ENCODE assay signal across 8 cellular contexts in the genomic region with DNA sequence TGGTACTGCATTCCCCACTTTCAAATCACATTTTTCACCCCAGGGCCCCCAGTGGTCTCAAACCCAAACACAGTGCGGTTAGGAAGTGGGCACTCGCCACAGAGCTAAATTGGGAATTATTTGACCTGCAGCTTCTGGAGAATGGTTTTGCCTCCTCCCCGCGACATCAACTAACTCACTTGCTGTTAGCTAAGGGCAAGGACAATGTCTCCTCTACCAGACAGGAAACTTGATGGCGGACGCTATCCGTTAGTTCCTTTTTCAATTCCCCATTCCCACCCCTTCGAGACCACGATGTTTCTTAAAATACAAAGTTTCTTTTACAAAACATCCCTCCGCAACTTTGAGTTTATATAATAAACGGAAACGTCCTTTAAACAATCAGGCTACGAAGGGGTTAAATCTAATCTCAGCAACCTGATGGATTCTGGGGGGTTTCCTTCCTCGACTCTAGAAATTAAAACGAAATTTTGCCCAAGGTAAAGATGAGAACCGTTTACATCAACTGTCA. TPM values are rescaled to one million over a fixed set of nuclear protein-coding genes. Genes with fewer than 3 reads are reported as not detected.
A peak's percentile ranks its signal among the peaks of the same experiment; 100 is the strongest.
DNase-seq lines count a peak whose midpoint lies in the region; ATAC-seq, FAIRE-seq and TF ChIP-seq lines count a peak whose summit lies in the region.

No MANE protein-coding gene starts in this region.

- FAIRE-seq in H54 (lab: Jason Lieb, UNC): no peak

- H3K27ac ChIP-seq in C4-2B (peak overlapping the region; percentile 99), MM.1S (ENCODE audit: low read length) (peak overlapping the region; percentile 92; the same call in 1 of the 2 replicates), adrenal gland (peak overlapping the region; percentile 99 to 100 (median 100)), liver (ENCODE audit: low read depth in 1 of 2, low read length in 2 of 2) (peak overlapping the region; percentile 99), thyroid gland (peak overlapping the region; percentile 98 to 99 (median 99))

- no peaks in the 10 kb centered on the region; the same call in 1 of the 2 replicates for H3K36me3 ChIP-seq in MM.1S (replicated peaks; ENCODE audit: insufficient read depth, low read length)
- H3K36me3 ChIP-seq in adrenal gland (replicated peaks in 1 of 2): peaks cover 0 to 11% of the 10 kb centered on the region in 2 donors
- peaks cover 0 to 13% (median 11%) of the 10 kb centered on the region in 4 donors for H3K36me3 ChIP-seq in liver (ENCODE audit: control insufficient read depth in 4 of 4, insufficient read depth in 3 of 4, low read depth in 1 of 4, low read length in 3 of 4)
- no peaks in the 10 kb centered on the region for H3K36me3 ChIP-seq in thyroid gland

- H3K27me3 ChIP-seq in MM.1S (replicated peaks; ENCODE audit: insufficient read depth, low read length) (no peaks in the 10 kb centered on the region), adrenal gland (no peaks in the 10 kb centered on the region), liver (ENCODE audit: control insufficient read depth in 4 of 4, insufficient read depth in 4 of 4, low read length in 3 of 4) (no peaks in the 10 kb centered on the region), thyroid gland (no peaks in the 10 kb centered on the region)

- no peaks in the 10 kb centered on the region for H3K9me2 ChIP-seq in MM.1S (replicated peaks; ENCODE audit: insufficient read depth, low read length)

- H3K9me3 ChIP-seq in MM.1S (replicated peaks; ENCODE audit: insufficient read depth, low read length): no peaks in the 10 kb centered on the region
- no peaks in the 10 kb centered on the region for H3K9me3 ChIP-seq in adrenal gland (replicated peaks in 1 of 3)
- no peaks in the 10 kb centered on the region for H3K9me3 ChIP-seq in liver (ENCODE audit: control insufficient read depth in 4 of 4, low read length in 3 of 4)
- H3K9me3 ChIP-seq in thyroid gland: no peaks in the 10 kb centered on the region

- ATAC-seq in HG03354 (IDR thresholded peaks at IDR 0.05; ENCODE audit: poor library complexity, severe bottlenecking, unreplicated experiment): no peak

- peaks cover 5% of the 10 kb centered on the region for H3F3A ChIP-seq in MM.1S (ENCODE audit: insufficient read depth, low read length)

- TF ChIP-seq RAD21 in liver (IDR thresholded peaks at IDR 0.05): peak in 1 of 2 donors; percentile 20

- H3K4me2 ChIP-seq in MM.1S (ENCODE audit: low read depth, low read length): peak overlapping the region; percentile 94

- no peak for TF ChIP-seq CTCF in C4-2B (conservative IDR thresholded peaks at IDR 0.05)
- TF ChIP-seq CTCF in MM.1S (IDR thresholded peaks at IDR 0.05; ENCODE audit: low read length): no peak
- TF ChIP-seq CTCF in adrenal gland (IDR thresholded peaks at IDR 0.05): no peak
- no peak for TF ChIP-seq CTCF in liver (IDR thresholded peaks at IDR 0.05; ENCODE audit: low read depth, low read length, missing input control)
- no peak for TF ChIP-seq CTCF in thyroid gland (IDR thresholded peaks at IDR 0.05)

- H3K79me2 ChIP-seq in MM.1S (ENCODE audit: low read length): peaks cover 52% of the 10 kb centered on the region

- TF ChIP-seq POLR2A in adrenal gland (IDR thresholded peaks at IDR 0.05): no peak
- no peak for TF ChIP-seq POLR2A in thyroid gland (IDR thresholded peaks at IDR 0.05)
- TF ChIP-seq POLR2A in H54 (IDR thresholded peaks at IDR 0.05; ENCODE audit: low read depth, low read length): no peak

- 1 to 3% (median 2%) methylated on average over 16 of the region's 16 CpGs for WGBS in adrenal gland, 4 donors
- 7% methylated on average over 16 of the region's 16 CpGs for WGBS in liver
- 4 to 5% methylated on average over 16 of the region's 16 CpGs for WGBS in thyroid gland, 2 donors

- H3K4me1 ChIP-seq in MM.1S (ENCODE audit: low read length) (peaks cover 12% of the 10 kb centered on the region), adrenal gland (replicated peaks in 1 of 2) (peaks cover 5 to 38% of the 10 kb centered on the region in 2 donors), liver (ENCODE audit: control insufficient read depth in 4 of 4, insufficient read depth in 4 of 4, low read length in 3 of 4) (peaks cover 3 to 25% (median 20%) of the 10 kb centered on the region in 4 donors), thyroid gland (peaks cover 35 to 43% of the 10 kb centered on the region in 2 donors)

- peaks cover 19% of the 10 kb centered on the region for H4K20me1 ChIP-seq in MM.1S (ENCODE audit: insufficient read depth, low read length)

- H2AFZ ChIP-seq in MM.1S (ENCODE audit: low read length): peak overlapping the region; percentile 81

- H3K9ac ChIP-seq in MM.1S (ENCODE audit: low read length) (peak overlapping the region; percentile 99), liver (ENCODE audit: low read depth in 1 of 2, low read length in 2 of 2) (peak overlapping the region; percentile 17 to 94)

- H3K4me3 ChIP-seq in MM.1S (ENCODE audit: low read length) (peak overlapping the region; percentile 99), adrenal gland (peak overlapping the region; percentile 1 to 91 (median 66)), liver (ENCODE audit: low read depth in 1 of 3, low read length in 3 of 3) (peak overlapping the region; percentile 50 to 90 (median 53)), thyroid gland (replicated peaks in 1 of 3) (peak overlapping the region in 2 of 3 donors; percentile 24 to 66)

- DNase-seq in MM.1S (peak; percentile 20), adrenal gland (peak in 4 of 7 donors; percentile 12 to 62 (median 34)), thyroid gland (peak in 1 of 2 donors; percentile 17), H54 (ENCODE audit: insufficient read length, low spot score) (no peak), NCI-H1417 treated with DMSO at 0.1 percent for 48 hours (lab: John Stamatoyannopoulos, UW) (no peak)

- intact Hi-C loops in adrenal gland (cut with DNase I): no loop called here
- intact Hi-C loops in thyroid gland (cut with DNase I): no loop called here

TF ChIP-seq in liver, 16 proteins besides CTCF, POLR2A, EP300 and RAD21 (continues in another document):
- TF ChIP-seq, protein P1, sequence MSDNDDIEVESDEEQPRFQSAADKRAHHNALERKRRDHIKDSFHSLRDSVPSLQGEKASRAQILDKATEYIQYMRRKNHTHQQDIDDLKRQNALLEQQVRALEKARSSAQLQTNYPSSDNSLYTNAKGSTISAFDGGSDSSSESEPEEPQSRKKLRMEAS (IDR thresholded peaks at IDR 0.05): no peak
- TF ChIP-seq JUND (IDR thresholded peaks at IDR 0.05) (no peak), RXRA (IDR thresholded peaks at IDR 0.05) (no peak), EGR1 (IDR thresholded peaks at IDR 0.05; ENCODE audit: low read depth in 2 of 2) (no peak), TAF1 (conservative IDR thresholded peaks at IDR 0.05) (peak; percentile 93), NR2F2 (IDR thresholded peaks at IDR 0.05) (no peak), YY1 (IDR thresholded peaks at IDR 0.05) (no peak), GABPA (IDR thresholded peaks at IDR 0.05 in 1 of 2, conservative IDR thresholded peaks at IDR 0.05 in 1 of 2) (no peak), SP1 (IDR thresholded peaks at IDR 0.05) (peak; percentile 18)
- TF ChIP-seq, protein P2, sequence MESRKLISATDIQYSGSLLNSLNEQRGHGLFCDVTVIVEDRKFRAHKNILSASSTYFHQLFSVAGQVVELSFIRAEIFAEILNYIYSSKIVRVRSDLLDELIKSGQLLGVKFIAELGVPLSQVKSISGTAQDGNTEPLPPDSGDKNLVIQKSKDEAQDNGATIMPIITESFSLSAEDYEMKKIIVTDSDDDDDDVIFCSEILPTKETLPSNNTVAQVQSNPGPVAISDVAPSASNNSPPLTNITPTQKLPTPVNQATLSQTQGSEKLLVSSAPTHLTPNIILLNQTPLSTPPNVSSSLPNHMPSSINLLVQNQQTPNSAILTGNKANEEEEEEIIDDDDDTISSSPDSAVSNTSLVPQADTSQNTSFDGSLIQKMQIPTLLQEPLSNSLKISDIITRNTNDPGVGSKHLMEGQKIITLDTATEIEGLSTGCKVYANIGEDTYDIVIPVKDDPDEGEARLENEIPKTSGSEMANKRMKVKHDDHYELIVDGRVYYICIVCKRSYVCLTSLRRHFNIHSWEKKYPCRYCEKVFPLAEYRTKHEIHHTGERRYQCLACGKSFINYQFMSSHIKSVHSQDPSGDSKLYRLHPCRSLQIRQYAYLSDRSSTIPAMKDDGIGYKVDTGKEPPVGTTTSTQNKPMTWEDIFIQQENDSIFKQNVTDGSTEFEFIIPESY (IDR thresholded peaks at IDR 0.05): no peak
- TF ChIP-seq, protein P3, sequence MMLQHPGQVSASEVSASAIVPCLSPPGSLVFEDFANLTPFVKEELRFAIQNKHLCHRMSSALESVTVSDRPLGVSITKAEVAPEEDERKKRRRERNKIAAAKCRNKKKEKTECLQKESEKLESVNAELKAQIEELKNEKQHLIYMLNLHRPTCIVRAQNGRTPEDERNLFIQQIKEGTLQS (IDR thresholded peaks at IDR 0.05): peak; percentile 58

RNA-seq across cellular contexts. Expression of a gene that starts 0.5 kb away (rescaled TPM):
- 10 to 100 TPM; 27.5 to 54.7 (median 43.5) TPM for total RNA-seq in adrenal gland
- 10 to 100 TPM in 1 of 3 donors, 1 to 10 TPM in 2; 5.2 to 32.5 (median 5.9) TPM for polyA plus RNA-seq in adrenal gland
- total RNA-seq in liver: 10 to 100 TPM; 19.1 to 24.2 TPM
- polyA plus RNA-seq in liver: 1 to 10 TPM; 6.1 to 6.2 TPM
- 100 to 1,000 TPM in 1 of 4 donors, 10 to 100 TPM in 3; 57.5 to 127 (median 76.1) TPM for total RNA-seq in thyroid gland

RNA-seq across cellular contexts. Expression of a gene that starts 24.1 kb away (rescaled TPM):
- total RNA-seq in adrenal gland: 10 to 100 TPM in 6 of 8 donors, 1 to 10 TPM in 2; 7.9 to 16.3 (median 11.6) TPM
- polyA plus RNA-seq in adrenal gland: 1 to 10 TPM; 4.6 to 9.6 (median 6.0) TPM
- 10 to 100 TPM in 1 of 2 donors, 1 to 10 TPM in 1; 6.4 to 39.3 TPM for total RNA-seq in liver
- polyA plus RNA-seq in liver: 1 to 10 TPM; 4.5 to 4.6 TPM
- 10 to 100 TPM; 12.4 to 41.5 (median 23.3) TPM for total RNA-seq in thyroid gland

RNA-seq across cellular contexts. Expression of a gene that starts 59.9 kb away (rescaled TPM):
- total RNA-seq in adrenal gland: under 1 TPM in 1 of 8 donors, not detected in 7; 0.90 TPM
- polyA plus RNA-seq in adrenal gland: under 1 TPM in 1 of 3 donors, not detected in 2; 0.40 TPM
- not detected for total RNA-seq in liver
- not detected for polyA plus RNA-seq in liver
- not detected for total RNA-seq in thyroid gland

Comparison
In these comparisons a context has a peak if more than half of its experiments do, and no peak if none do; other contexts are left out.
1. DNase-seq: peak in MM.1S (single experiment) and adrenal gland (4 of 7); none in H54 (single experiment) and NCI-H1417 treated with DMSO at 0.1 percent for 48 hours (single experiment).
2. H3K4me3 ChIP-seq: peak in every context shown above with its lines; median percentile 99 in MM.1S; 66 in adrenal gland; 53 in liver; 45 in thyroid gland.
3. Peak in every context shown above with its lines, with median percentiles within 50 percentile points of each other: H3K27ac ChIP-seq.